16 cellular contexts compared by ENCODE assay signal in genomic region chr1:1910651-1911389, GRCh38. TPM values are rescaled to one million over a fixed set of nuclear protein-coding genes. Genes with fewer than 3 reads are reported as not detected.
DNase-seq lines count a peak whose midpoint lies in the region; ATAC-seq and TF ChIP-seq lines count a peak whose summit lies in the region.
"Had no signal": no experiment of that assay in that cellular context is flagged by ENCODE, and none has a peak within 500 bp of the region (broad histone marks: within the 10 kb centered on the region; RNA-seq: fewer than 3 reads in every experiment).

No MANE protein-coding gene starts in this region.

- no peaks in the 10 kb centered on the region for H3K27me3 Mint-ChIP-seq in activated T-helper 17 cell treated with anti-CD3 and anti-CD28 coated beads, Interleukin-2, amount 50 U/mL, for 72 hours
- H3K27me3 Mint-ChIP-seq in memory B cell = peaks cover 5% of the 10 kb centered on the region

- in situ Hi-C loops in transverse colon (cut with MboI; ENCODE audit: low pct_ligation_motif_present in 1 of 4, low pct_unique_long_range_greater_than_20kb in 1 of 4, low sequenced_read_pairs in 3 of 4) = no loop called here

- H3K9me3 ChIP-seq in heart left ventricle = no peaks in the 10 kb centered on the region
- no peaks in the 10 kb centered on the region for H3K9me3 ChIP-seq in left ventricle myocardium inferior (replicated peaks)
- H3K9me3 ChIP-seq in transverse colon = no peaks in the 10 kb centered on the region
- H3K9me3 ChIP-seq: breast epithelium, Peyer's patch had no signal

- H3K4me3 ChIP-seq in heart left ventricle = no peak overlapping the region
- H3K4me3 ChIP-seq in left ventricle myocardium inferior = no peak overlapping the region
- H3K4me3 ChIP-seq in transverse colon = no peak overlapping the region
- H3K4me3 ChIP-seq: Peyer's patch had no signal

- H3K4me1 ChIP-seq in heart left ventricle (peaks cover 0 to 34% (median 20%) of the 10 kb centered on the region in 12 donors), left ventricle myocardium inferior (peaks cover 38% of the 10 kb centered on the region), transverse colon (peaks cover 10 to 29% (median 22%) of the 10 kb centered on the region in 4 donors)

- TF ChIP-seq EP300 in transverse colon (IDR thresholded peaks at IDR 0.05; ENCODE audit: low read depth) = no peak

- H3K27ac Mint-ChIP-seq in activated T-helper 17 cell treated with anti-CD3 and anti-CD28 coated beads, Interleukin-2, amount 50 U/mL, for 72 hours = peak overlapping the region; percentile 76
- no peak overlapping the region for H3K27ac Mint-ChIP-seq in memory B cell

- intact Hi-C loops in heart left ventricle (cut with DNase I) = no loop called here
- intact Hi-C loops in left ventricle myocardium inferior (cut with micrococcal nuclease) = no loop called here
- intact Hi-C loops in transverse colon (cut with DNase I; ENCODE audit: low total_unique reads) = no loop called here

- peak overlapping the region; percentile 85 for H3K4me3 Mint-ChIP-seq in activated T-helper 17 cell treated with anti-CD3 and anti-CD28 coated beads, Interleukin-2, amount 50 U/mL, for 72 hours
- H3K4me3 Mint-ChIP-seq in memory B cell = peak overlapping the region; percentile 81

- no peaks in the 10 kb centered on the region for H3K9me3 Mint-ChIP-seq in activated T-helper 17 cell treated with anti-CD3 and anti-CD28 coated beads, Interleukin-2, amount 50 U/mL, for 72 hours
- H3K9me3 Mint-ChIP-seq in memory B cell = no peaks in the 10 kb centered on the region
- H3K9me3 Mint-ChIP-seq: stimulated activated naive B cell treated with anti-CD40 and anti-IgM and Interleukin-4, amounts not matched to agents 10 μg/mL and 1 μg/mL and 100 μg/mL, for 72 hours had no signal

- no peaks in the 10 kb centered on the region for H3K36me3 Mint-ChIP-seq in activated T-helper 17 cell treated with anti-CD3 and anti-CD28 coated beads, Interleukin-2, amount 50 U/mL, for 72 hours (ENCODE audit: low read depth)
- H3K36me3 Mint-ChIP-seq in memory B cell = no peaks in the 10 kb centered on the region
- H3K36me3 Mint-ChIP-seq: stimulated activated naive B cell treated with anti-CD40 and anti-IgM and Interleukin-4, amounts not matched to agents 10 μg/mL and 1 μg/mL and 100 μg/mL, for 72 hours had no signal

- H3K27ac ChIP-seq in heart left ventricle = no peak overlapping the region
- no peak overlapping the region for H3K27ac ChIP-seq in left ventricle myocardium inferior (replicated peaks)
- H3K27ac ChIP-seq in transverse colon = no peak overlapping the region
- H3K27ac ChIP-seq: breast epithelium, Peyer's patch had no signal

- TF ChIP-seq CTCF in heart left ventricle (IDR thresholded peaks at IDR 0.05) (no peak), left ventricle myocardium inferior (IDR thresholded peaks at IDR 0.05; ENCODE audit: borderline replicate concordance) (no peak), transverse colon (IDR thresholded peaks at IDR 0.05) (no peak)

- H3K36me3 ChIP-seq in heart left ventricle = no peaks in the 10 kb centered on the region
- H3K36me3 ChIP-seq in left ventricle myocardium inferior = no peaks in the 10 kb centered on the region
- no peaks in the 10 kb centered on the region for H3K36me3 ChIP-seq in transverse colon
- H3K36me3 ChIP-seq: breast epithelium, Peyer's patch had no signal

- no peaks in the 10 kb centered on the region for H3K27me3 ChIP-seq in heart left ventricle
- H3K27me3 ChIP-seq in left ventricle myocardium inferior (ENCODE audit: low read depth) = no peaks in the 10 kb centered on the region
- H3K27me3 ChIP-seq in transverse colon = no peaks in the 10 kb centered on the region
- H3K27me3 ChIP-seq: breast epithelium, Peyer's patch had no signal

- DNase-seq in heart left ventricle = peak; percentile 21 to 55 (median 29)
- no peak for DNase-seq in left ventricle myocardium inferior
- no peak for DNase-seq in memory B cell (ENCODE audit: low spot score in 2 of 2)
- peak; percentile 16 for DNase-seq in transverse colon
- DNase-seq in central memory CD4-positive, alpha-beta T cell = no peak
- DNase-seq: activated CD8-positive, alpha-beta memory T cell treated with anti-CD3 and anti-CD28 coated beads, Interleukin-2, amount 50 U/mL, for 48 hours; EL; head of caudate nucleus; NCI-H1105 treated with DMSO at 0.1 percent for 48 hours; stimulated activated naive B cell treated with anti-CD40 and anti-IgM and Interleukin-4, amounts not matched to agents 10 μg/mL and 1 μg/mL and 100 μg/mL, for 72 hours had no signal

- peaks cover 10% of the 10 kb centered on the region for H3K4me1 Mint-ChIP-seq in activated T-helper 17 cell treated with anti-CD3 and anti-CD28 coated beads, Interleukin-2, amount 50 U/mL, for 72 hours
- H3K4me1 Mint-ChIP-seq in memory B cell = peaks cover 15% of the 10 kb centered on the region

- TF ChIP-seq POLR2A in heart left ventricle (IDR thresholded peaks at IDR 0.05) = no peak
- no peak for TF ChIP-seq POLR2A in transverse colon (IDR thresholded peaks at IDR 0.05)

- whole genome bisulfite sequencing in heart left ventricle, 4 donors = 92 to 95% (median 94%) methylated on average over 16 to 24 of the region's 24 CpGs
- WGBS in transverse colon (ENCODE audit: low coverage in 1 of 2), 2 donors = 89% methylated on average over 23 of the region's 24 CpGs; no CpG with 5 or more reads in 1 of the 2 donors

- ATAC-seq in heart left ventricle (no peak), memory B cell (ENCODE audit: low read depth) (no peak), HG02798 (IDR thresholded peaks at IDR 0.05; ENCODE audit: poor library complexity, unreplicated experiment) (no peak), GM19463 (IDR thresholded peaks at IDR 0.05; ENCODE audit: unreplicated experiment) (no peak)
- no peak for ATAC-seq in activated T-helper 17 cell treated with anti-CD3 and anti-CD28 coated beads, Interleukin-2, amount 50 U/mL, for 72 hours (replicated peaks)
- ATAC-seq: HCT116; stimulated activated naive B cell treated with anti-CD40 and anti-IgM and Interleukin-4, amounts not matched to agents 10 μg/mL and 1 μg/mL and 100 μg/mL, for 72 hours had no signal

RNA-seq across cellular contexts. Expression of gene CALML6, which starts 4.2 kb away (rescaled TPM):
- total RNA-seq in heart left ventricle = under 1 TPM in 3 of 9 donors, not detected in 6; 0.17 to 0.58 (median 0.29) TPM
- not detected for polyA plus RNA-seq in heart left ventricle
- total RNA-seq in left ventricle myocardium inferior = not detected
- total RNA-seq in activated T-helper 17 cell treated with anti-CD3 and anti-CD28 coated beads, Interleukin-2, amount 50 U/mL, for 72 hours = 1 to 10 TPM in 1 of 2 donors, under 1 TPM in 1; 0.86 to 1.7 TPM
- under 1 TPM in 1 of 4 donors, not detected in 3; 0.48 TPM for total RNA-seq in transverse colon
- total RNA-seq: Peyer's patch had no signal

RNA-seq across cellular contexts. Expression of gene TMEM52, which starts 8.3 kb away (rescaled TPM):
- total RNA-seq in heart left ventricle (1 to 10 TPM in 6 of 9 donors, under 1 TPM in 3; 0.35 to 2.4 (median 1.1) TPM), left ventricle myocardium inferior (0.47 TPM), transverse colon (1 to 10 TPM in 3 of 4 donors, not detected in 1; 5.2 to 9.5 (median 5.3) TPM)
- 1 to 10 TPM; 1.6 to 7.9 TPM for polyA plus RNA-seq in heart left ventricle
- total RNA-seq in activated T-helper 17 cell treated with anti-CD3 and anti-CD28 coated beads, Interleukin-2, amount 50 U/mL, for 72 hours = 1 to 10 TPM; 1.8 to 2.0 TPM

RNA-seq across cellular contexts. Expression of gene GNB1, which starts 19.9 kb away (rescaled TPM):
- total RNA-seq in heart left ventricle = 100 to 1,000 TPM in 7 of 9 donors, 10 to 100 TPM in 2; 83.8 to 275 (median 172) TPM
- polyA plus RNA-seq in heart left ventricle = 100 to 1,000 TPM in 1 of 2 donors, 10 to 100 TPM in 1; 52.9 to 181 TPM
- total RNA-seq in left ventricle myocardium inferior = 158 TPM
- 100 to 1,000 TPM; 266 to 410 TPM for total RNA-seq in activated T-helper 17 cell treated with anti-CD3 and anti-CD28 coated beads, Interleukin-2, amount 50 U/mL, for 72 hours
- total RNA-seq in transverse colon = 100 to 1,000 TPM; 123 to 191 (median 174) TPM

Comparison
In these comparisons a context has a peak if more than half of its experiments do, and no peak if none do; other contexts are left out.
1. DNase-seq: peak in heart left ventricle (5 of 5) and transverse colon (single experiment); none in left ventricle myocardium inferior (single experiment), memory B cell (0 of 2) and central memory CD4-positive, alpha-beta T cell (single experiment).